ENCODE assay signal across 8 cellular contexts in the genomic region with DNA sequence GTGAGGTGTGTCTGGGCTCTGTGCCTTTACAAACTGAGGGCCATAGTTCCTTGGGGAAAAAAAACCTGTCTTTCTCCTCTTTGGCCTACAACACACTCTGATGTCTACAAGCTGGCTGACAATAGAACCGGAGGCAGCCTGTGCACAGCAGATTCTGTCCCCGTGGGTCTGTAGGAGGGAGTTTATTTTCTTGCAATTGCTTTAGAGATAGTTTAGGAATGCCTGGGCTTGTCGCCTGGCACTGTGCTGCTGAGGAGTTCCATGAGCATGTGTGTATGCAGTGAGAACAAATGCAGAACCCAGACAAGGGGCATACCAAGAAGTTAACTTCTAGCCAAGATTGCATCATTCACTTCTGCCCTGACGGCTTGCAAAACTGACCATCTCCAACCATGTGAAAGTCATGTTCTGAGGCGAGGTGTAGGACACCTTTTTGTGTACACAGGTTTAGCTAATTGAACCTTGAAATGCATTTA. TPM values are rescaled to one million over a fixed set of nuclear protein-coding genes. Genes with fewer than 3 reads are reported as not detected.
DNase-seq lines count a peak whose midpoint lies in the region; ATAC-seq and TF ChIP-seq lines count a peak whose summit lies in the region.
"Had no signal": no experiment of that assay in that cellular context is flagged by ENCODE, and none has a peak within 500 bp of the region (broad histone marks: within the 10 kb centered on the region; RNA-seq: fewer than 3 reads in every experiment).

No MANE protein-coding gene starts in this region.

- H2AFZ ChIP-seq in mesenchymal stem cell (ENCODE audit: low read depth, low read length) (no peak overlapping the region), PC-9 (no peak overlapping the region)

- no peaks in the 10 kb centered on the region for H3K27me3 ChIP-seq in mesenchymal stem cell (ENCODE audit: control insufficient read depth in 1 of 2, insufficient read depth in 1 of 2, low read length in 2 of 2)
- H3K27me3 ChIP-seq in upper lobe of right lung, result no peaks in the 10 kb centered on the region
- H3K27me3 ChIP-seq in PC-9 (ENCODE audit: insufficient read depth, low read depth), result no peaks in the 10 kb centered on the region

- peaks cover 17% of the 10 kb centered on the region for H3K4me1 ChIP-seq in mesenchymal stem cell (ENCODE audit: control insufficient read depth, insufficient read depth, low read depth, low read length)
- H3K4me1 ChIP-seq in upper lobe of right lung, result no peaks in the 10 kb centered on the region
- no peaks in the 10 kb centered on the region for H3K4me1 ChIP-seq in PC-9 (replicated peaks; ENCODE audit: insufficient read depth)

- no peak overlapping the region for H2BK15ac ChIP-seq in mesenchymal stem cell (ENCODE audit: low read depth, poor library complexity, severe bottlenecking)

- 56% methylated on average over 5 of the region's 5 CpGs for WGBS in mesenchymal stem cell

- no peak overlapping the region for H3K4me3 ChIP-seq in epithelial cell of esophagus (ENCODE audit: low read length)
- H3K4me3 ChIP-seq in mesenchymal stem cell (ENCODE audit: insufficient read depth in 1 of 2, low read depth in 1 of 2, low read length in 2 of 2), result no peak overlapping the region
- no peak overlapping the region for H3K4me3 ChIP-seq in upper lobe of right lung
- H3K4me3 ChIP-seq in PC-9, result no peak overlapping the region

- no peaks in the 10 kb centered on the region for H3F3A ChIP-seq in PC-9 (ENCODE audit: insufficient read depth, low read depth)

- peak overlapping the region; percentile 28 for H4K8ac ChIP-seq in mesenchymal stem cell (ENCODE audit: low read length)

- no peak overlapping the region for H2BK12ac ChIP-seq in mesenchymal stem cell (ENCODE audit: low read length in 2 of 2)

- H3K27ac ChIP-seq in mesenchymal stem cell (ENCODE audit: low read length, poor library complexity, severe bottlenecking), result peak overlapping the region; percentile 98
- peak overlapping the region; percentile 27 for H3K27ac ChIP-seq in upper lobe of right lung
- H3K27ac ChIP-seq in PC-9, result no peak overlapping the region

- peaks cover 22% of the 10 kb centered on the region for H3K79me1 ChIP-seq in mesenchymal stem cell (replicated peaks; ENCODE audit: low read length, poor library complexity, severe bottlenecking)

- no peaks in the 10 kb centered on the region for H3K9me2 ChIP-seq in PC-9 (ENCODE audit: insufficient read depth)

- BruUV-seq in PC-9 (replicated peaks; lab: Mats Ljungman, UMichigan), result no TSS peak

- no peak for TF ChIP-seq CTCF in epithelial cell of esophagus (IDR thresholded peaks at IDR 0.05; ENCODE audit: insufficient read depth, low read depth, low read length, missing control alignments)
- no peak for TF ChIP-seq CTCF in upper lobe of right lung (IDR thresholded peaks at IDR 0.05)
- TF ChIP-seq CTCF in PC-9 (conservative IDR thresholded peaks at IDR 0.05), result no peak

- H2BK120ac ChIP-seq in mesenchymal stem cell (ENCODE audit: low read depth, low read length), result no peak overlapping the region

- H3K36me3 ChIP-seq in mesenchymal stem cell (ENCODE audit: control insufficient read depth in 1 of 2, insufficient read depth in 2 of 2, low read depth in 1 of 2, low read length in 2 of 2), result peaks cover 45 to 92% of the 10 kb centered on the region in 2 experiments
- H3K36me3 ChIP-seq in upper lobe of right lung, result peaks cover 56% of the 10 kb centered on the region
- H3K36me3 ChIP-seq in PC-9 (ENCODE audit: low read depth), result no peaks in the 10 kb centered on the region

- no peaks in the 10 kb centered on the region for H3K79me2 ChIP-seq in PC-9 (ENCODE audit: low read depth)

- H3K4me2 ChIP-seq in mesenchymal stem cell (ENCODE audit: low read length, poor library complexity, severe bottlenecking), result no peak overlapping the region
- H3K4me2 ChIP-seq in PC-9, result no peak overlapping the region

- no peak overlapping the region for H3K23ac ChIP-seq in mesenchymal stem cell (ENCODE audit: low read length in 2 of 2)

- peak overlapping the region; percentile 18 to 85 for H3K18ac ChIP-seq in mesenchymal stem cell (ENCODE audit: low read depth in 1 of 2, low read length in 2 of 2)

- H4K91ac ChIP-seq in mesenchymal stem cell (ENCODE audit: low read length), result peak overlapping the region; percentile 35

- H4K20me1 ChIP-seq in PC-9 (ENCODE audit: insufficient read depth), result no peaks in the 10 kb centered on the region

- POLR2A ChIA-PET in PC-9 (lab: Charles Lee; ENCODE audit: unreplicated experiment), result no interaction called here

- H3K9me3 ChIP-seq in mesenchymal stem cell (ENCODE audit: control insufficient read depth, low read length) (no peaks in the 10 kb centered on the region), upper lobe of right lung (no peaks in the 10 kb centered on the region), PC-9 (ENCODE audit: insufficient read depth, low read depth) (no peaks in the 10 kb centered on the region)

- H2AK5ac ChIP-seq in mesenchymal stem cell (ENCODE audit: low read length, severe bottlenecking), result peak overlapping the region; percentile 85

- intact Hi-C loops in upper lobe of right lung (cut with DNase I), result no loop called here
- intact Hi-C loops in PC-9 (cut with micrococcal nuclease; ENCODE audit: unreplicated experiment), result no loop called here

- ATAC-seq in upper lobe of right lung, result peak; percentile 89

- H3K14ac ChIP-seq in mesenchymal stem cell (ENCODE audit: low read length in 2 of 2), result no peak overlapping the region

- H3K4ac ChIP-seq in mesenchymal stem cell (ENCODE audit: low read depth in 1 of 2, low read length in 2 of 2), result no peak overlapping the region

- H2BK5ac ChIP-seq in mesenchymal stem cell (ENCODE audit: low read depth, low read length, poor library complexity, severe bottlenecking), result peak overlapping the region; percentile 39

- CTCF ChIA-PET in PC-9 (lab: Charles Lee), result no interaction called here

- DNase-seq in NCI-H226, result peak; percentile 62
- peak; percentile 24 for DNase-seq in epithelial cell of esophagus (ENCODE audit: low read depth)
- peak; percentile 77 for DNase-seq in mesenchymal stem cell
- DNase-seq in upper lobe of right lung, result no peak
- no peak for DNase-seq in activated naive CD4-positive, alpha-beta T cell treated with anti-CD3 and anti-CD28 coated beads, Interleukin-2, amount 50 U/mL, for 16 hours
- DNase-seq in PC-9, result no peak
- DNase-seq in dermis blood vessel endothelial cell, result no peak
- DNase-seq: NCI-H2029 had no signal

- no peak overlapping the region for H3K9ac ChIP-seq in mesenchymal stem cell (ENCODE audit: low read length)

RNA-seq across cellular contexts. Expression of a gene that starts 54.1 kb away (rescaled TPM):
- polyA plus RNA-seq in mesenchymal stem cell (2013, experiment 1 of 2), result 206 TPM
- 214 TPM for polyA plus RNA-seq in mesenchymal stem cell (2013, experiment 2 of 2)
- total RNA-seq in upper lobe of right lung (319 TPM), PC-9 (2021) (155 and 238 TPM in 2 replicates), dermis blood vessel endothelial cell (94.8 and 164 TPM in 2 replicates)

Comparison
In these comparisons a context has a peak if more than half of its experiments do, and no peak if none do; other contexts are left out.
1. DNase-seq: peak in NCI-H226 (single experiment), epithelial cell of esophagus (single experiment) and mesenchymal stem cell (single experiment); none in upper lobe of right lung (single experiment), activated naive CD4-positive, alpha-beta T cell treated with anti-CD3 and anti-CD28 coated beads, Interleukin-2, amount 50 U/mL, for 16 hours (single experiment), PC-9 (0 of 2) and dermis blood vessel endothelial cell (single experiment).